Comparison of ENCODE assay signal across 33 cellular contexts in the genomic region with DNA sequence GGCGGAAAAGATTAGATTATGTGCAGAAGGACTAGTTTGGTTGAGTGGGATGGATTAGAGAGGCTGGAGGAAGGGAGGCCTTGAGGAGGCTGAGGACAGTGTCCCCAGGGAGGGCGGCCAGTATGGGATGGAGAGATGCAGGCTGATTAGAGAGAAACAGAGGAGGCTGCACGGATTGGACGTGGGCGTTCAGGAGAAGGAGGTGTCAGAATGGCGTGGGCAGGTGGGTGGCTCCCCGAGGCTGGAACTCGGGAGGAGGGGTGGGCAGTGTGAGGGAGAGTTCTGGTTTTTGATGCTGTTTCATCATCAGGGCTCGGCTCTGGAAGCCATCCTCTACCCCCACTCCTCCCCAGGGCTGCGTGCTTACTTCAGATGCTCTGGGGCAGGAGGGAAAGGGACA. TPM values are rescaled to one million over a fixed set of nuclear protein-coding genes. Genes with fewer than 3 reads are reported as not detected.
"Had no signal": no experiment of that assay in that cellular context is flagged by ENCODE, and none has a peak within 500 bp of the region (broad histone marks: within the 10 kb centered on the region; RNA-seq: fewer than 3 reads in every experiment).

No MANE protein-coding gene starts in this region.

- H3K36me3 ChIP-seq: adrenal gland, colonic mucosa, gastrocnemius medialis, ovary, sigmoid colon, suprapubic skin, tibial artery had no signal

- H3K4me1 ChIP-seq: adrenal gland, body of pancreas, colonic mucosa, gastrocnemius medialis, sigmoid colon, suprapubic skin, tibial artery had no signal

- DNase-seq: activated CD8-positive, alpha-beta memory T cell treated with anti-CD3 and anti-CD28 coated beads, Interleukin-2, amount 50 U/mL, for 4 hours; activated T-cell treated with anti-CD3 and anti-CD28 coated beads, Interleukin-2, amount 50 U/mL, for 1 hour; adrenal gland; body of pancreas; cerebellar nuclear complex; colonic mucosa; effector memory CD4-positive, alpha-beta T cell; erythroblast; gastrocnemius medialis; hippocampal formation; left cardiac atrium; left ventricle myocardium superior; mucosa of descending colon; ovary; sigmoid colon; small intestine; stimulated activated CD4-positive, alpha-beta T cell treated with anti-CD3 and anti-CD28 coated beads, Interleukin-4, amount 100 ng/mL, for 24 hours; stimulated activated naive B cell treated with anti-CD40 and anti-IgM and Interleukin-4, amounts not matched to agents 10 μg/mL and 1 μg/mL and 100 μg/mL, for 72 hours; T-cell; tibial artery had no signal

- H3K27me3 Mint-ChIP-seq: activated naive CD4-positive, alpha-beta T cell treated with anti-CD3 and anti-CD28 coated beads, Interleukin-2, amount 50 U/mL, for 24 hours had no signal

- H3K27ac ChIP-seq: adrenal gland, body of pancreas, colonic mucosa, dorsolateral prefrontal cortex, gastrocnemius medialis, ovary, sigmoid colon, suprapubic skin, tibial artery had no signal

- H3K27ac Mint-ChIP-seq: activated CD4-positive, alpha-beta memory T cell treated with anti-CD3 and anti-CD28 coated beads for 36 hours; activated naive CD4-positive, alpha-beta T cell treated with anti-CD3 and anti-CD28 coated beads, Interleukin-2, amount 50 U/mL, for 24 hours; activated T-helper 2 cell treated with anti-CD3 and anti-CD28 coated beads, Interferon-gamma antibody, Interleukin-2, Interleukin-4, amounts not matched to agents 10 μg/mL and 5 μg/mL and 100 μg/mL, durations not matched to agents 14 hours and 24 hours and 36 hours; natural killer cell treated with Interleukin-12 subunit alpha and Interleukin-12 subunit beta and Interleukin-15 and Interleukin-18, amount 100 ng/mL, for 72 hours; progenitor cell of endocrine pancreas; stimulated activated naive B cell treated with anti-CD40 and anti-IgM and Interleukin-4, amounts not matched to agents 10 μg/mL and 1 μg/mL and 100 μg/mL, for 72 hours; T-cell; T-helper 2 cell treated with Interferon-gamma antibody and Interleukin-4, amounts not matched to agents 5 μg/mL and 100 μg/mL, for 36 hours had no signal

- H3K9me3 ChIP-seq: adrenal gland, body of pancreas, colonic mucosa, gastrocnemius medialis, mucosa of descending colon, ovary, sigmoid colon, tibial artery had no signal

- H3K4me3 ChIP-seq: adrenal gland, body of pancreas, colonic mucosa, dorsolateral prefrontal cortex, gastrocnemius medialis, mucosa of descending colon, ovary, sigmoid colon, suprapubic skin, tibial artery had no signal

- FAIRE-seq: keratinocyte, small intestine had no signal

- ATAC-seq: body of pancreas; gastrocnemius medialis; left cardiac atrium; left ventricle myocardium superior; mucosa of descending colon; natural killer cell treated with Interleukin-12 subunit alpha and Interleukin-12 subunit beta and Interleukin-15 and Interleukin-18, amount 100 ng/mL, for 72 hours; stimulated activated naive B cell treated with anti-CD40 and anti-IgM and Interleukin-4, amounts not matched to agents 10 μg/mL and 1 μg/mL and 100 μg/mL, for 72 hours; T-cell had no signal

- H3K27me3 ChIP-seq: adrenal gland, body of pancreas, colonic mucosa, dorsolateral prefrontal cortex, gastrocnemius medialis, ovary had no signal

- H3K9me3 Mint-ChIP-seq: activated naive CD4-positive, alpha-beta T cell treated with anti-CD3 and anti-CD28 coated beads, Interleukin-2, amount 50 U/mL, for 24 hours; activated T-helper 2 cell treated with anti-CD3 and anti-CD28 coated beads, Interferon-gamma antibody, Interleukin-2, Interleukin-4, amounts not matched to agents 10 μg/mL and 5 μg/mL and 100 μg/mL, durations not matched to agents 14 hours and 24 hours and 36 hours; natural killer cell treated with Interleukin-12 subunit alpha and Interleukin-12 subunit beta and Interleukin-15 and Interleukin-18, amount 100 ng/mL, for 72 hours; T-cell; T-helper 2 cell treated with Interferon-gamma antibody and Interleukin-4, amounts not matched to agents 5 μg/mL and 100 μg/mL, for 36 hours had no signal

- H3K4me3 Mint-ChIP-seq: activated CD4-positive, alpha-beta memory T cell treated with anti-CD3 and anti-CD28 coated beads for 36 hours; activated naive CD4-positive, alpha-beta T cell treated with anti-CD3 and anti-CD28 coated beads, Interleukin-2, amount 50 U/mL, for 24 hours; natural killer cell treated with Interleukin-12 subunit alpha and Interleukin-12 subunit beta and Interleukin-15 and Interleukin-18, amount 100 ng/mL, for 72 hours; stimulated activated naive B cell treated with anti-CD40 and anti-IgM and Interleukin-4, amounts not matched to agents 10 μg/mL and 1 μg/mL and 100 μg/mL, for 72 hours; T-cell; T-helper 2 cell treated with Interferon-gamma antibody and Interleukin-4, amounts not matched to agents 5 μg/mL and 100 μg/mL, for 36 hours had no signal

- H3K36me3 Mint-ChIP-seq: activated CD4-positive, alpha-beta memory T cell treated with anti-CD3 and anti-CD28 coated beads for 36 hours; activated naive CD4-positive, alpha-beta T cell treated with anti-CD3 and anti-CD28 coated beads, Interleukin-2, amount 50 U/mL, for 24 hours; natural killer cell treated with Interleukin-12 subunit alpha and Interleukin-12 subunit beta and Interleukin-15 and Interleukin-18, amount 100 ng/mL, for 72 hours; T-cell had no signal

RNA-seq across cellular contexts. Expression of a gene that starts 13.0 kb away (rescaled TPM):
- total RNA-seq: aorta, lung microvascular endothelial cell, myocyte, ureter had no signal
- polyA plus RNA-seq: keratinocyte had no signal
